Comparison of ENCODE assay signal across 1 cellular context in the genomic region with DNA sequence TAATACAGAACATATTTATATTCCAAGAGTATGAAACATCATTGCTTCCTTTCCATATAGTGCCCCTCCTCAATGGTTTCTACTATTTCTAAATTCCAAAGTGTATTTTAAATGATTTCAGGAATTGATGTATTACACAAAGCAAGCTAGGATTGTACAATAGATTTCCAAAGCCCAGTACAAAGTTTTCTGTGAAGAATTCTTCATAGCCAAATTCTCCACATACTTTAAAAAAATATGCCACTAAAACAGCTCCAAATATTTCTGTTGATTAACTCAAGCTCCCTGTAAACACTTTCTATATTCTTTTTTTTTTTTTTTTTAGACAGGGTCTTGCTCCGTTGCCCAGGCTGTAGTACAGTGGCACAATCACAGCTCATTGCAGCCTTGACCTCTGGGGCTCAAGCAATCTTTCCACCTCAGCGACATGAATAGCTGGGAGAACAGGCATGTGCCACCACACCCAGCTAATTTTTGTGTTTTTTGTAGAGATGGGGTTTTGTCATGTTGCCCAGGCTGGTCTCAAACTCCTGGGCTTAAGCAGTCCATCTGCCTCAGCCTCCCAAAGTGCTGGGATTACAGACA.
TF ChIP-seq lines count a peak whose summit lies in the region.

No MANE protein-coding gene starts in this region.

TF ChIP-seq in K562, 482 proteins besides CTCF, POLR2A, EP300 and RAD21:
- TF ChIP-seq RUNX1 (IDR thresholded peaks at IDR 0.05; ENCODE audit: low read depth): no peak
- TF ChIP-seq CREBBP (IDR thresholded peaks at IDR 0.05; ENCODE audit: low read depth, low read length): no peak
- TF ChIP-seq, protein P1, sequence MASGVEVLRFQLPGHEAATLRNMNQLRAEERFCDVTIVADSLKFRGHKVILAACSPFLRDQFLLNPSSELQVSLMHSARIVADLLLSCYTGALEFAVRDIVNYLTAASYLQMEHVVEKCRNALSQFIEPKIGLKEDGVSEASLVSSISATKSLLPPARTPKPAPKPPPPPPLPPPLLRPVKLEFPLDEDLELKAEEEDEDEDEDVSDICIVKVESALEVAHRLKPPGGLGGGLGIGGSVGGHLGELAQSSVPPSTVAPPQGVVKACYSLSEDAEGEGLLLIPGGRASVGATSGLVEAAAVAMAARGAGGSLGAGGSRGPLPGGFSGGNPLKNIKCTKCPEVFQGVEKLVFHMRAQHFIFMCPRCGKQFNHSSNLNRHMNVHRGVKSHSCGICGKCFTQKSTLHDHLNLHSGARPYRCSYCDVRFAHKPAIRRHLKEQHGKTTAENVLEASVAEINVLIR (CRISPR knock-in tag; IDR thresholded peaks at IDR 0.05): no peak
- TF ChIP-seq TCF7 (IDR thresholded peaks at IDR 0.05; ENCODE audit: borderline replicate concordance): no peak
- peak; percentile 28; the same call in 1 of the 2 replicates for TF ChIP-seq ZNF121 (CRISPR knock-in tag; conservative IDR thresholded peaks at IDR 0.05)
- TF ChIP-seq HOXB6 (CRISPR knock-in tag; IDR thresholded peaks at IDR 0.05; ENCODE audit: borderline replicate concordance): no peak
- TF ChIP-seq, protein P2, sequence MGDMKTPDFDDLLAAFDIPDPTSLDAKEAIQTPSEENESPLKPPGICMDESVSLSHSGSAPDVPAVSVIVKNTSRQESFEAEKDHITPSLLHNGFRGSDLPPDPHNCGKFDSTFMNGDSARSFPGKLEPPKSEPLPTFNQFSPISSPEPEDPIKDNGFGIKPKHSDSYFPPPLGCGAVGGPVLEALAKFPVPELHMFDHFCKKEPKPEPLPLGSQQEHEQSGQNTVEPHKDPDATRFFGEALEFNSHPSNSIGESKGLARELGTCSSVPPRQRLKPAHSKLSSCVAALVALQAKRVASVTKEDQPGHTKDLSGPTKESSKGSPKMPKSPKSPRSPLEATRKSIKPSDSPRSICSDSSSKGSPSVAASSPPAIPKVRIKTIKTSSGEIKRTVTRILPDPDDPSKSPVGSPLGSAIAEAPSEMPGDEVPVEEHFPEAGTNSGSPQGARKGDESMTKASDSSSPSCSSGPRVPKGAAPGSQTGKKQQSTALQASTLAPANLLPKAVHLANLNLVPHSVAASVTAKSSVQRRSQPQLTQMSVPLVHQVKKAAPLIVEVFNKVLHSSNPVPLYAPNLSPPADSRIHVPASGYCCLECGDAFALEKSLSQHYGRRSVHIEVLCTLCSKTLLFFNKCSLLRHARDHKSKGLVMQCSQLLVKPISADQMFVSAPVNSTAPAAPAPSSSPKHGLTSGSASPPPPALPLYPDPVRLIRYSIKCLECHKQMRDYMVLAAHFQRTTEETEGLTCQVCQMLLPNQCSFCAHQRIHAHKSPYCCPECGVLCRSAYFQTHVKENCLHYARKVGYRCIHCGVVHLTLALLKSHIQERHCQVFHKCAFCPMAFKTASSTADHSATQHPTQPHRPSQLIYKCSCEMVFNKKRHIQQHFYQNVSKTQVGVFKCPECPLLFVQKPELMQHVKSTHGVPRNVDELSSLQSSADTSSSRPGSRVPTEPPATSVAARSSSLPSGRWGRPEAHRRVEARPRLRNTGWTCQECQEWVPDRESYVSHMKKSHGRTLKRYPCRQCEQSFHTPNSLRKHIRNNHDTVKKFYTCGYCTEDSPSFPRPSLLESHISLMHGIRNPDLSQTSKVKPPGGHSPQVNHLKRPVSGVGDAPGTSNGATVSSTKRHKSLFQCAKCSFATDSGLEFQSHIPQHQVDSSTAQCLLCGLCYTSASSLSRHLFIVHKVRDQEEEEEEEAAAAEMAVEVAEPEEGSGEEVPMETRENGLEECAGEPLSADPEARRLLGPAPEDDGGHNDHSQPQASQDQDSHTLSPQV (IDR thresholded peaks at IDR 0.05): no peak
